In the genomic region with DNA sequence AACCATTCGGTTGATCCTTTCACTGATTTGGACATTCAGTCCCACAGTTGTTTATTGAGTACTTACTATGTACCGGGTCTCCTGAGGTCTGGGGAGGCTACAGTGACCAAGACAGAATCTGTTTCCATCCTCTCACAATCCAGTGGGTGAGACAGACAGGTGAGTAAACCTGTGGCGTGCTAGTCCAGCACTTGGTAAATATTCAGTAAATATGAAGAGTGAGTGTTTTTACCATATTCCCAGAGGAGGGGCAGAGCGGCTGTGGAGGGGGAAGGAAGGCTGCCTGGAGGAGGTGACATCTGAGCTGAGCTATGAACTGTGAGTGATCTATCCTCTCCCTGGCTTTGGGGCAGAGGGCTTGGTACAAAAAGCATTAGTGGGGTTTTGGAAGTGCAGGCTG, we compare ENCODE assay signal across 9 cellular contexts. TPM values are rescaled to one million over a fixed set of nuclear protein-coding genes. Genes with fewer than 3 reads are reported as not detected.
DNase-seq lines count a peak whose midpoint lies in the region; ATAC-seq and TF ChIP-seq lines count a peak whose summit lies in the region.
"Had no signal": no experiment of that assay in that cellular context is flagged by ENCODE, and none has a peak within 500 bp of the region (broad histone marks: within the 10 kb centered on the region; RNA-seq: fewer than 3 reads in every experiment).

No MANE protein-coding gene starts in this region.

- H3F3A ChIP-seq in OCI-LY1 (ENCODE audit: insufficient read depth, low read length), result no peaks in the 10 kb centered on the region

- H3K4me1 Mint-ChIP-seq in CD4-positive, CD25-positive, alpha-beta regulatory T cell, result peaks cover 24 to 72% (median 40%) of the 10 kb centered on the region in 4 donors

- peaks cover 44% of the 10 kb centered on the region for H3K4me1 ChIP-seq in CD4-positive, CD25-positive, alpha-beta regulatory T cell (ENCODE audit: control insufficient read depth, insufficient read depth, low read length, poor library complexity, severe bottlenecking)
- peaks cover 59% of the 10 kb centered on the region for H3K4me1 ChIP-seq in OCI-LY1 (ENCODE audit: insufficient read depth, low read length, severe bottlenecking)
- H3K4me1 ChIP-seq in parathyroid adenoma, result peaks cover 3% of the 10 kb centered on the region
- H3K4me1 ChIP-seq in foreskin keratinocyte, result peaks cover 40% of the 10 kb centered on the region

- ATAC-seq in CD4-positive, CD25-positive, alpha-beta regulatory T cell (ENCODE audit: low read depth in 2 of 2), result no peak
- no peak for ATAC-seq in foreskin keratinocyte

- H3K27me3 ChIP-seq in CD4-positive, CD25-positive, alpha-beta regulatory T cell (ENCODE audit: control insufficient read depth, insufficient read depth, low read length), result no peaks in the 10 kb centered on the region
- no peaks in the 10 kb centered on the region for H3K27me3 ChIP-seq in OCI-LY1 (ENCODE audit: insufficient read depth, low read length)
- no peaks in the 10 kb centered on the region for H3K27me3 ChIP-seq in parathyroid adenoma (ENCODE audit: control insufficient read depth, insufficient read depth, low read length)
- no peaks in the 10 kb centered on the region for H3K27me3 ChIP-seq in foreskin keratinocyte

- TF ChIP-seq CTCF in OCI-LY1 (IDR thresholded peaks at IDR 0.05; ENCODE audit: low read length) (no peak), coronary artery (IDR thresholded peaks at IDR 0.05) (no peak), parathyroid adenoma (IDR thresholded peaks at IDR 0.05) (no peak), foreskin keratinocyte (conservative IDR thresholded peaks at IDR 0.05) (no peak)

- H3K9ac ChIP-seq in OCI-LY1 (ENCODE audit: low read length) (peak overlapping the region; percentile 52), parathyroid adenoma (no peak overlapping the region)

- peak overlapping the region; percentile 15 for H3K4me3 ChIP-seq in CD4-positive, CD25-positive, alpha-beta regulatory T cell (ENCODE audit: low read depth, low read length)
- peak overlapping the region; percentile 36 for H3K4me3 ChIP-seq in OCI-LY1 (ENCODE audit: low read depth, low read length, poor library complexity, severe bottlenecking)
- peak overlapping the region; percentile 31 for H3K4me3 ChIP-seq in coronary artery
- H3K4me3 ChIP-seq in parathyroid adenoma (ENCODE audit: low read depth, low read length), result no peak overlapping the region

- peak overlapping the region in 3 of 4 donors; percentile 27 to 73 (median 69) for H3K4me3 Mint-ChIP-seq in CD4-positive, CD25-positive, alpha-beta regulatory T cell

- no peaks in the 10 kb centered on the region for H4K20me1 ChIP-seq in OCI-LY1 (ENCODE audit: insufficient read depth, low read length)

- H2AFZ ChIP-seq in OCI-LY1 (ENCODE audit: low read length) (no peak overlapping the region), parathyroid adenoma (no peak overlapping the region)

- H3K9me3 Mint-ChIP-seq in CD4-positive, CD25-positive, alpha-beta regulatory T cell, result peaks cover 0 to 3% (median 0%) of the 10 kb centered on the region in 7 donors

- in situ Hi-C loops in G401 (cut with HindIII; ENCODE audit: low sequenced_read_pairs), result no loop called here

- peak overlapping the region; percentile 71 for H3K4me2 ChIP-seq in OCI-LY1 (ENCODE audit: low read length)
- no peak overlapping the region for H3K4me2 ChIP-seq in parathyroid adenoma (ENCODE audit: low read length)

- no peaks in the 10 kb centered on the region for H3K79me2 ChIP-seq in OCI-LY1 (ENCODE audit: insufficient read depth, low read length)
- no peaks in the 10 kb centered on the region for H3K79me2 ChIP-seq in parathyroid adenoma

- no peaks in the 10 kb centered on the region for H3K36me3 Mint-ChIP-seq in CD4-positive, CD25-positive, alpha-beta regulatory T cell

- no peaks in the 10 kb centered on the region for H3K9me3 ChIP-seq in CD4-positive, CD25-positive, alpha-beta regulatory T cell (ENCODE audit: control insufficient read depth in 2 of 2, low read length in 2 of 2)
- no peaks in the 10 kb centered on the region for H3K9me3 ChIP-seq in OCI-LY1 (ENCODE audit: low read length)
- no peaks in the 10 kb centered on the region for H3K9me3 ChIP-seq in parathyroid adenoma (ENCODE audit: control insufficient read depth, low read length)

- DNase-seq in CD4-positive, CD25-positive, alpha-beta regulatory T cell, result no peak
- DNase-seq in coronary artery (ENCODE audit: low spot score) (no peak), G401 (ENCODE audit: low spot score) (no peak), foreskin keratinocyte (no peak), medulla oblongata (ENCODE audit: extremely low spot score) (no peak), NCI-H187 (lab: John Stamatoyannopoulos, UW) (no peak)
- DNase-seq: cortex of kidney had no signal

- no peaks in the 10 kb centered on the region for H3K36me3 ChIP-seq in CD4-positive, CD25-positive, alpha-beta regulatory T cell (ENCODE audit: control insufficient read depth, insufficient read depth, low read length)
- no peaks in the 10 kb centered on the region for H3K36me3 ChIP-seq in OCI-LY1 (ENCODE audit: insufficient read depth, low read length)
- no peaks in the 10 kb centered on the region for H3K36me3 ChIP-seq in parathyroid adenoma (ENCODE audit: control insufficient read depth, insufficient read depth, low read length)

- no peaks in the 10 kb centered on the region for H3K9me2 ChIP-seq in OCI-LY1 (ENCODE audit: low read depth, low read length)

- H3K27ac Mint-ChIP-seq in CD4-positive, CD25-positive, alpha-beta regulatory T cell, result peak overlapping the region; percentile 67 to 97 (median 90)

- H3K27me3 Mint-ChIP-seq in CD4-positive, CD25-positive, alpha-beta regulatory T cell, result peaks cover 16% of the 10 kb centered on the region

- H3K27ac ChIP-seq in CD4-positive, CD25-positive, alpha-beta regulatory T cell (ENCODE audit: insufficient read depth, low read length, poor library complexity, severe bottlenecking), result no peak overlapping the region
- H3K27ac ChIP-seq in OCI-LY1 (ENCODE audit: low read depth, low read length, poor library complexity, severe bottlenecking), result peak overlapping the region; percentile 85
- peak overlapping the region in 1 of 2 donors; percentile 69 for H3K27ac ChIP-seq in coronary artery
- peak overlapping the region; percentile 36 for H3K27ac ChIP-seq in parathyroid adenoma
- no peak overlapping the region for H3K27ac ChIP-seq in foreskin keratinocyte

RNA-seq across cellular contexts. Expression of gene CCR7, which starts 31.4 kb away (rescaled TPM):
- total RNA-seq in CD4-positive, CD25-positive, alpha-beta regulatory T cell, result 192 TPM
- 100 to 1,000 TPM; 351 to 828 (median 609) TPM for polyA plus RNA-seq in CD4-positive, CD25-positive, alpha-beta regulatory T cell
- not detected in 2 replicates for total RNA-seq in G401 (2014; rRNA removed; shearing (Covaris generic))
- not detected in 2 replicates for total RNA-seq in foreskin keratinocyte
- polyA plus RNA-seq in foreskin keratinocyte, result not detected in 2 replicates

RNA-seq across cellular contexts. Expression of gene TNS4, which starts 32.5 kb away (rescaled TPM):
- total RNA-seq in CD4-positive, CD25-positive, alpha-beta regulatory T cell, result 1.1 TPM
- under 1 TPM in 1 of 4 donors, not detected in 3; 0.16 TPM for polyA plus RNA-seq in CD4-positive, CD25-positive, alpha-beta regulatory T cell
- not detected in 2 replicates for total RNA-seq in G401 (2014; rRNA removed; shearing (Covaris generic))
- 285 and 352 TPM in 2 replicates for total RNA-seq in foreskin keratinocyte
- 271 and 305 TPM in 2 replicates for polyA plus RNA-seq in foreskin keratinocyte

Comparison
In these comparisons a context has a peak if more than half of its experiments do, and no peak if none do; other contexts are left out.
1. H3K27ac ChIP-seq: peak in OCI-LY1 (single experiment) and parathyroid adenoma (single experiment); none in CD4-positive, CD25-positive, alpha-beta regulatory T cell (single experiment) and foreskin keratinocyte (single experiment).
2. RNA of gene CCR7, which starts 31.4 kb away (total RNA-seq): 192 TPM in CD4-positive, CD25-positive, alpha-beta regulatory T cell (single experiment); not detected in G401 and not detected in foreskin keratinocyte; every median in the first group is over 100 times any median in the second.
3. RNA of gene TNS4, which starts 32.5 kb away (total RNA-seq): 285 to 352 TPM in foreskin keratinocyte; 1.1 TPM in CD4-positive, CD25-positive, alpha-beta regulatory T cell (single experiment) and not detected in G401; every median in the first group is over 100 times any median in the second.